In the genomic region with DNA sequence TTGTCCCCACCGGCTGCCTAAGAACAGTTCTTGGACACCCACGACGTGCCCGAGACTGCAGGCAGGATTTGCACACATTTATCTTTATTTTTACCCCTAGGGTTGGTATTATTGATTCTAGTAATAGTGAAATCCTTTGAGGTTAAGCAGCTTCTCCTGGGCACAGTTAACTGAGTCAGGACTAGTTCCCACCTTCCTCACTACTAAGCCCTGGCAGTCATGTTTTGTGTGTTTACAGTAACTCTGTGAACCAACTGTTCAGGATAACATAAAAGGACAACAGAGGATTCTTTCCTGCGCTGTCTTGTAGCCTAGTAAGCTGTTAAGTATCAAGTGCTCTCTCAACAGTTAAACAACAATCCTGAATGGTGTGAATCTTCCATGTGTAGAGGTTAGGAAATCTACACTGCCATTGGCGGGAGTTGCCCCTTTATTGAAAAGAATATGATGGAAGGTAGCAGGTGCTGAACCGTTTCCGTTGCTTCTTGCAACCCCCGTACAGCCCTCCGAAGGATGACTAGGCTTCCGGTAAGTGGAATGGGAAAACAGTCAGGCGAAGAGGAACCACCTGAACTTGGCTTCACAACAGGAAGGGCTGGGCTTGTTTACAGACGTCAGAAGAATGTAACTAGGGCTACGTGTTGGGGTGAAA, we compare ENCODE assay signal across 8 cellular contexts. TPM values are rescaled to one million over a fixed set of nuclear protein-coding genes. Genes with fewer than 3 reads are reported as not detected.
DNase-seq lines count a peak whose midpoint lies in the region; ATAC-seq, FAIRE-seq and TF ChIP-seq lines count a peak whose summit lies in the region.

No MANE protein-coding gene starts in this region.

- TF ChIP-seq CTCF in OCI-LY7 (conservative IDR thresholded peaks at IDR 0.05; ENCODE audit: low read length): no peak
- TF ChIP-seq CTCF in astrocyte (IDR thresholded peaks at IDR 0.05; ENCODE audit: insufficient read depth, low read depth, low read length): no peak
- no peak for TF ChIP-seq CTCF in hepatocyte (IDR thresholded peaks at IDR 0.05; ENCODE audit: poor library complexity)

- H4K20me1 ChIP-seq in OCI-LY7 (ENCODE audit: insufficient read depth, low read length): peaks cover 9% of the 10 kb centered on the region; the same call in 1 of the 2 replicates
- H4K20me1 ChIP-seq in astrocyte (ENCODE audit: insufficient read depth, low read length): peaks cover 6% of the 10 kb centered on the region
- H4K20me1 ChIP-seq in hepatocyte (ENCODE audit: insufficient read depth, poor library complexity, severe bottlenecking): no peaks in the 10 kb centered on the region

- H2AFZ ChIP-seq in OCI-LY7 (ENCODE audit: low read length) (peak overlapping the region; percentile 86), astrocyte (ENCODE audit: low read depth, low read length) (peak overlapping the region; percentile 90), hepatocyte (peak overlapping the region; percentile 85)

- CTCF ChIA-PET in OCI-LY7 (lab: Charles Lee; ENCODE audit: unreplicated experiment): interaction anchor here (0.6 kb wide), 1 partner anchor 10 kb away, joined by 3 read pairs; no protein-coding TSS in a partner anchor

- peaks cover 7% of the 10 kb centered on the region for H3K36me3 Mint-ChIP-seq in astrocyte (ENCODE audit: low read depth, unreplicated experiment)

- H3K27me3 ChIP-seq in astrocyte (ENCODE audit: insufficient read depth, low read length) (no peaks in the 10 kb centered on the region), hepatocyte (no peaks in the 10 kb centered on the region)

- H3K27ac Mint-ChIP-seq in astrocyte (ENCODE audit: unreplicated experiment): peak overlapping the region; percentile 77

- H3K4me3 Mint-ChIP-seq in astrocyte (ENCODE audit: unreplicated experiment): peak overlapping the region; percentile 86

- H3K9me3 ChIP-seq in OCI-LY7 (ENCODE audit: low read length) (no peaks in the 10 kb centered on the region), astrocyte (ENCODE audit: insufficient read depth, low read depth, low read length) (no peaks in the 10 kb centered on the region), hepatocyte (ENCODE audit: low read depth) (no peaks in the 10 kb centered on the region)

- DNase-seq in DMS53 treated with DMSO at 0.1 percent for 48 hours (lab: John Stamatoyannopoulos, UW; ENCODE audit: unreplicated experiment) (peak; percentile 25), OCI-LY7 (ENCODE audit: low spot score) (no peak), astrocyte (ENCODE audit: low read depth) (peak; percentile 17), hepatocyte (ENCODE audit: low spot score) (peak; percentile 58), renal cortical epithelial cell (ENCODE audit: low read depth) (peak; percentile 95), H4 (ENCODE audit: low spot score) (no peak)

- ATAC-seq in HG02678 (IDR thresholded peaks at IDR 0.05; ENCODE audit: unreplicated experiment) (peak; percentile 0), GM21576 (IDR thresholded peaks at IDR 0.05; ENCODE audit: unreplicated experiment) (no peak)

- WGBS in hepatocyte (ENCODE audit: low lambda C conversion rate, missing lambda C conversion rate): 38% methylated on average over 14 of the region's 14 CpGs

- H3K4me2 ChIP-seq in OCI-LY7 (ENCODE audit: low read length) (peak overlapping the region; percentile 90), astrocyte (ENCODE audit: low read length) (peak overlapping the region; percentile 93), hepatocyte (peak overlapping the region; percentile 90)

- no peaks in the 10 kb centered on the region for H3K9me3 Mint-ChIP-seq in astrocyte (ENCODE audit: unreplicated experiment)

- H3K9me2 ChIP-seq in OCI-LY7 (ENCODE audit: insufficient read depth, low read length) (no peaks in the 10 kb centered on the region), hepatocyte (replicated peaks; ENCODE audit: insufficient read depth) (no peaks in the 10 kb centered on the region)

- H3K4me1 ChIP-seq in OCI-LY7 (ENCODE audit: insufficient read depth, low read length, poor library complexity, severe bottlenecking) (peaks cover 21% of the 10 kb centered on the region), astrocyte (ENCODE audit: insufficient read depth, low read length) (peaks cover 16% of the 10 kb centered on the region), hepatocyte (ENCODE audit: insufficient read depth) (peaks cover 10% of the 10 kb centered on the region)

- H3K4me3 ChIP-seq in OCI-LY7 (ENCODE audit: low read depth, low read length, poor library complexity, severe bottlenecking): peak overlapping the region; percentile 78
- peak overlapping the region; percentile 72 for H3K4me3 ChIP-seq in astrocyte (ENCODE audit: insufficient read depth, low read depth, low read length)
- H3K4me3 ChIP-seq in hepatocyte: peak overlapping the region; percentile 94

- H3K36me3 ChIP-seq in OCI-LY7 (ENCODE audit: insufficient read depth, low read length) (peaks cover 7% of the 10 kb centered on the region), astrocyte (ENCODE audit: insufficient read depth, low read length) (no peaks in the 10 kb centered on the region), hepatocyte (replicated peaks; ENCODE audit: insufficient read depth, low read depth) (no peaks in the 10 kb centered on the region)

- H3K9ac ChIP-seq in astrocyte (ENCODE audit: low read length): peak overlapping the region; percentile 81

- no peaks in the 10 kb centered on the region for H3K27me3 Mint-ChIP-seq in astrocyte (ENCODE audit: low read depth, unreplicated experiment)

- peak overlapping the region; percentile 46 for H3K27ac ChIP-seq in OCI-LY7 (ENCODE audit: low read depth, low read length, poor library complexity, severe bottlenecking)
- H3K27ac ChIP-seq in astrocyte (ENCODE audit: low read depth, low read length): peak overlapping the region; percentile 84
- peak overlapping the region; percentile 99 for H3K27ac ChIP-seq in hepatocyte

- peaks cover 15% of the 10 kb centered on the region for H3K4me1 Mint-ChIP-seq in astrocyte (ENCODE audit: low read depth, unreplicated experiment)

- intact Hi-C loops in OCI-LY7 (cut with micrococcal nuclease; ENCODE audit: unreplicated experiment): loop anchor here (1.0 to 10.0 kb wide), 6 partner anchors 33 to 761 kb away; partner anchors contain the start of genes IGF2R, TCP1 and WTAP

- POLR2A ChIA-PET in OCI-LY7 (lab: Charles Lee): interaction anchor here (0.7 to 1.5 kb wide), 4 partner anchors 24 to 482 kb away, joined by 3 to 5 read pairs (median 4); no protein-coding TSS in a partner anchor

- FAIRE-seq in astrocyte (lab: Jason Lieb, UNC): no peak

- BruUV-seq in OCI-LY7 (replicated peaks; lab: Mats Ljungman, UMichigan): no TSS peak

- H3K79me2 ChIP-seq in OCI-LY7 (ENCODE audit: insufficient read depth, low read depth, low read length) (peaks cover 24% of the 10 kb centered on the region; the same call in 1 of the 2 replicates), astrocyte (ENCODE audit: insufficient read depth, low read length) (peaks cover 24% of the 10 kb centered on the region), hepatocyte (peaks cover 38% of the 10 kb centered on the region)

RNA-seq across cellular contexts. Expression of gene SOD2, which starts 1.0 kb away (rescaled TPM):
- 29.7 and 36.4 TPM in 2 replicates for total RNA-seq in OCI-LY7 (2014; rRNA removed; shearing (Covaris generic))
- total RNA-seq in OCI-LY7 (2022): 49.2 and 51.8 TPM in 2 replicates
- total RNA-seq in astrocyte: 55.9 and 64.0 TPM in 2 replicates
- 236 and 264 TPM in 2 replicates for total RNA-seq in hepatocyte
- 138 and 143 TPM in 2 replicates for polyA plus RNA-seq in hepatocyte
- total RNA-seq in renal cortical epithelial cell: 2,050 and 3,674 TPM in 2 replicates
- 48.3 and 60.2 TPM in 2 replicates for total RNA-seq in H4 (2014; rRNA removed; shearing (Covaris generic))

RNA-seq across cellular contexts. Expression of gene WTAP, which starts 33.3 kb away (rescaled TPM):
- total RNA-seq in OCI-LY7 (2014; rRNA removed; shearing (Covaris generic)): 93.3 and 99.3 TPM in 2 replicates
- 115 and 117 TPM in 2 replicates for total RNA-seq in OCI-LY7 (2022)
- total RNA-seq in astrocyte: 84.7 and 93.8 TPM in 2 replicates
- total RNA-seq in hepatocyte: 94.8 and 101 TPM in 2 replicates
- 84.6 and 88.1 TPM in 2 replicates for polyA plus RNA-seq in hepatocyte
- 135 and 146 TPM in 2 replicates for total RNA-seq in renal cortical epithelial cell
- 56.3 and 61.8 TPM in 2 replicates for total RNA-seq in H4 (2014; rRNA removed; shearing (Covaris generic))

Comparison
In these comparisons a context has a peak if more than half of its experiments do, and no peak if none do; other contexts are left out.
1. DNase-seq: peak in DMS53 treated with DMSO at 0.1 percent for 48 hours (single experiment), astrocyte (single experiment), hepatocyte (single experiment) and renal cortical epithelial cell (single experiment); none in OCI-LY7 (single experiment) and H4 (single experiment).
2. H3K27ac ChIP-seq: peak in every context shown above with its lines; median percentile 99 in hepatocyte; 84 in astrocyte; 46 in OCI-LY7.
3. Peak in every context shown above with its lines, with median percentiles within 50 percentile points of each other: H2AFZ ChIP-seq, H3K4me2 ChIP-seq and H3K4me3 ChIP-seq.